In genomic region chr1:23478896-23479790, GRCh38 we compare ENCODE assay signal across 11 cellular contexts. TPM values are rescaled to one million over a fixed set of nuclear protein-coding genes. Genes with fewer than 3 reads are reported as not detected.
DNase-seq lines count a peak whose midpoint lies in the region; ATAC-seq, FAIRE-seq and TF ChIP-seq lines count a peak whose summit lies in the region.
"Had no signal": no experiment of that assay in that cellular context is flagged by ENCODE, and none has a peak within 500 bp of the region (broad histone marks: within the 10 kb centered on the region; RNA-seq: fewer than 3 reads in every experiment).

No MANE protein-coding gene starts in this region.

- H3K27ac ChIP-seq in GM23248 (peak overlapping the region; percentile 34; the same call in 1 of the 2 replicates), astrocyte (ENCODE audit: low read depth, low read length) (no peak overlapping the region)
- no peak overlapping the region for H3K27ac ChIP-seq in naive thymus-derived CD4-positive, alpha-beta T cell (ENCODE audit: low read depth, low read length)

- H3K9me3 Mint-ChIP-seq in astrocyte (ENCODE audit: unreplicated experiment), result no peaks in the 10 kb centered on the region
- no peaks in the 10 kb centered on the region for H3K9me3 Mint-ChIP-seq in activated T-helper 17 cell treated with anti-CD3 and anti-CD28 coated beads, Interleukin-2, amount 50 U/mL, for 72 hours
- H3K9me3 Mint-ChIP-seq in naive thymus-derived CD4-positive, alpha-beta T cell, result no peaks in the 10 kb centered on the region
- H3K9me3 Mint-ChIP-seq: HFFc6 had no signal

- peaks cover 9% of the 10 kb centered on the region for H3K36me3 Mint-ChIP-seq in astrocyte (ENCODE audit: low read depth, unreplicated experiment)
- no peaks in the 10 kb centered on the region for H3K36me3 Mint-ChIP-seq in activated T-helper 17 cell treated with anti-CD3 and anti-CD28 coated beads, Interleukin-2, amount 50 U/mL, for 72 hours (ENCODE audit: low read depth)
- H3K36me3 Mint-ChIP-seq in naive thymus-derived CD4-positive, alpha-beta T cell, result no peaks in the 10 kb centered on the region

- peak overlapping the region; percentile 28; the same call in 1 of the 2 replicates for H2AFZ ChIP-seq in GM23248
- no peak overlapping the region for H2AFZ ChIP-seq in astrocyte (ENCODE audit: low read depth, low read length)

- H3F3A ChIP-seq in GM23248 (ENCODE audit: insufficient read depth), result peaks cover 31% of the 10 kb centered on the region

- no peaks in the 10 kb centered on the region for H3K9me2 ChIP-seq in GM23248 (ENCODE audit: insufficient read depth)

- peak overlapping the region; percentile 82 for H3K27ac Mint-ChIP-seq in astrocyte (ENCODE audit: unreplicated experiment)
- H3K27ac Mint-ChIP-seq in activated T-helper 17 cell treated with anti-CD3 and anti-CD28 coated beads, Interleukin-2, amount 50 U/mL, for 72 hours, result no peak overlapping the region
- H3K27ac Mint-ChIP-seq in naive thymus-derived CD4-positive, alpha-beta T cell, result no peak overlapping the region
- H3K27ac Mint-ChIP-seq: HFFc6 had no signal

- TF ChIP-seq CTCF in astrocyte (IDR thresholded peaks at IDR 0.05; ENCODE audit: insufficient read depth, low read depth, low read length), result no peak

- CTCF ChIA-PET in naive thymus-derived CD4-positive, alpha-beta T cell (lab: Charles Lee), result no interaction called here

- H3K4me1 ChIP-seq in GM23248 (ENCODE audit: insufficient read depth), result peaks cover 23% of the 10 kb centered on the region
- peaks cover 20% of the 10 kb centered on the region for H3K4me1 ChIP-seq in astrocyte (ENCODE audit: insufficient read depth, low read length)
- peaks cover 8% of the 10 kb centered on the region in 2 donors for H3K4me1 ChIP-seq in naive thymus-derived CD4-positive, alpha-beta T cell (ENCODE audit: control insufficient read depth in 2 of 2, insufficient read depth in 2 of 2, low read length in 2 of 2)

- H3K27me3 Mint-ChIP-seq in astrocyte (ENCODE audit: low read depth, unreplicated experiment), result no peaks in the 10 kb centered on the region
- H3K27me3 Mint-ChIP-seq in activated T-helper 17 cell treated with anti-CD3 and anti-CD28 coated beads, Interleukin-2, amount 50 U/mL, for 72 hours, result peaks cover 26% of the 10 kb centered on the region
- H3K27me3 Mint-ChIP-seq in naive thymus-derived CD4-positive, alpha-beta T cell, result peaks cover 0 to 50% (median 18%) of the 10 kb centered on the region in 5 donors

- H3K4me2 ChIP-seq in GM23248 (ENCODE audit: unreplicated experiment) (peak overlapping the region; percentile 7), astrocyte (ENCODE audit: low read length) (no peak overlapping the region)

- intact Hi-C loops in naive thymus-derived CD4-positive, alpha-beta T cell (cut with micrococcal nuclease), result no loop called here

- no peaks in the 10 kb centered on the region for H3K36me3 ChIP-seq in GM23248 (ENCODE audit: low read depth)
- no peaks in the 10 kb centered on the region for H3K36me3 ChIP-seq in astrocyte (ENCODE audit: insufficient read depth, low read length)
- H3K36me3 ChIP-seq in naive thymus-derived CD4-positive, alpha-beta T cell (ENCODE audit: control insufficient read depth in 2 of 3, insufficient read depth in 3 of 3, low read length in 3 of 3), result no peaks in the 10 kb centered on the region

- no peaks in the 10 kb centered on the region for H4K20me1 ChIP-seq in GM23248 (ENCODE audit: insufficient read depth)
- peaks cover 49% of the 10 kb centered on the region for H4K20me1 ChIP-seq in astrocyte (ENCODE audit: insufficient read depth, low read length)

- H3K9me3 ChIP-seq in GM23248 (ENCODE audit: low read depth) (no peaks in the 10 kb centered on the region), astrocyte (ENCODE audit: insufficient read depth, low read depth, low read length) (no peaks in the 10 kb centered on the region)
- H3K9me3 ChIP-seq in naive thymus-derived CD4-positive, alpha-beta T cell (ENCODE audit: control insufficient read depth in 2 of 3, low read length in 3 of 3), result no peaks in the 10 kb centered on the region

- POLR2A ChIA-PET in naive thymus-derived CD4-positive, alpha-beta T cell (lab: Charles Lee), result no interaction called here

- H3K4me3 Mint-ChIP-seq in astrocyte (ENCODE audit: unreplicated experiment), result no peak overlapping the region
- H3K4me3 Mint-ChIP-seq in activated T-helper 17 cell treated with anti-CD3 and anti-CD28 coated beads, Interleukin-2, amount 50 U/mL, for 72 hours, result no peak overlapping the region
- H3K4me3 Mint-ChIP-seq in naive thymus-derived CD4-positive, alpha-beta T cell, result no peak overlapping the region
- H3K4me3 Mint-ChIP-seq: HFFc6 had no signal

- DNase-seq in GM23248 (peak; percentile 70), astrocyte (ENCODE audit: low read depth) (peak; percentile 78), iPS-NIHi11 (ENCODE audit: low spot score) (peak; percentile 61), skeletal muscle cell (ENCODE audit: low read depth) (peak; percentile 66), activated gamma-delta T cell treated with Interleukin-2 at 50 U/mL for 16 hours (no peak)
- no peak for DNase-seq in naive thymus-derived CD4-positive, alpha-beta T cell
- DNase-seq: central memory CD4-positive, alpha-beta T cell; HFFc6; MM.1S had no signal

- H3K4me3 ChIP-seq in GM23248, result no peak overlapping the region
- H3K4me3 ChIP-seq in astrocyte (ENCODE audit: insufficient read depth, low read depth, low read length), result no peak overlapping the region
- H3K4me3 ChIP-seq in skeletal muscle cell (ENCODE audit: low read depth, low read length), result no peak overlapping the region
- no peak overlapping the region for H3K4me3 ChIP-seq in naive thymus-derived CD4-positive, alpha-beta T cell (ENCODE audit: low read length)

- in situ Hi-C loops in GM23248 (cut with MboI), result no loop called here

- H3K27me3 ChIP-seq in GM23248 (replicated peaks; ENCODE audit: insufficient read depth) (no peaks in the 10 kb centered on the region), astrocyte (ENCODE audit: insufficient read depth, low read length) (no peaks in the 10 kb centered on the region)
- H3K27me3 ChIP-seq in naive thymus-derived CD4-positive, alpha-beta T cell (ENCODE audit: control insufficient read depth in 2 of 2, insufficient read depth in 2 of 2, low read length in 2 of 2), result no peaks in the 10 kb centered on the region

- no peak for FAIRE-seq in astrocyte (lab: Jason Lieb, UNC)

- H3K79me2 ChIP-seq in GM23248 (ENCODE audit: insufficient read depth) (peaks cover 30% of the 10 kb centered on the region), astrocyte (ENCODE audit: insufficient read depth, low read length) (peaks cover 10% of the 10 kb centered on the region)

- H3K4me1 Mint-ChIP-seq in astrocyte (ENCODE audit: low read depth, unreplicated experiment), result peaks cover 26% of the 10 kb centered on the region
- H3K4me1 Mint-ChIP-seq in activated T-helper 17 cell treated with anti-CD3 and anti-CD28 coated beads, Interleukin-2, amount 50 U/mL, for 72 hours, result peaks cover 7% of the 10 kb centered on the region
- peaks cover 7 to 19% (median 8%) of the 10 kb centered on the region in 7 donors for H3K4me1 Mint-ChIP-seq in naive thymus-derived CD4-positive, alpha-beta T cell

- ATAC-seq in activated T-helper 17 cell treated with anti-CD3 and anti-CD28 coated beads, Interleukin-2, amount 50 U/mL, for 72 hours (replicated peaks), result no peak
- ATAC-seq in naive thymus-derived CD4-positive, alpha-beta T cell, result no peak
- ATAC-seq in GM18511 (IDR thresholded peaks at IDR 0.05; ENCODE audit: unreplicated experiment), result no peak

- H3K9ac ChIP-seq in GM23248 (peak overlapping the region; percentile 37; the same call in 1 of the 2 replicates), astrocyte (ENCODE audit: low read length) (no peak overlapping the region)

- 46 to 50% methylated on average over 9 of the region's 9 CpGs for WGBS in GM23248 (ENCODE audit: low coverage in 1 of 2, low lambda C conversion rate in 2 of 2, missing lambda C conversion rate in 2 of 2), 2 experiments

RNA-seq across cellular contexts. Expression of gene ASAP3, which starts 4.8 kb away (rescaled TPM):
- 27.3 and 37.1 TPM in 2 replicates for total RNA-seq in GM23248 (2014; rRNA removed; shearing (Covaris generic))
- 13.9 and 14.1 TPM in 2 replicates for polyA plus RNA-seq in GM23248 (2016; fragmentation: Nextera tagmentation; extraction: Ambion mirVana)
- total RNA-seq in astrocyte, result 32.1 and 33.5 TPM in 2 replicates
- total RNA-seq in activated T-helper 17 cell treated with anti-CD3 and anti-CD28 coated beads, Interleukin-2, amount 50 U/mL, for 72 hours, result 1 to 10 TPM in 1 of 2 donors, under 1 TPM in 1; 0.37 to 1.0 TPM
- total RNA-seq in naive thymus-derived CD4-positive, alpha-beta T cell, result 1 to 10 TPM in 4 of 5 experiments, under 1 TPM in 1; 0.12 to 8.8 (median 1.7) TPM
- polyA plus RNA-seq in naive thymus-derived CD4-positive, alpha-beta T cell, result under 1 TPM; 0.26 to 0.47 TPM

RNA-seq across cellular contexts. Expression of gene E2F2, which starts 51.9 kb away (rescaled TPM):
- 1.1 and 1.2 TPM in 2 replicates for total RNA-seq in GM23248 (2014; rRNA removed; shearing (Covaris generic))
- 0.20 and 0.51 TPM in 2 replicates for polyA plus RNA-seq in GM23248 (2016; fragmentation: Nextera tagmentation; extraction: Ambion mirVana)
- 0.11 TPM in 1 of 2 replicates, not detected in the other for total RNA-seq in astrocyte
- total RNA-seq in activated T-helper 17 cell treated with anti-CD3 and anti-CD28 coated beads, Interleukin-2, amount 50 U/mL, for 72 hours, result 10 to 100 TPM; 13.0 to 24.1 TPM
- 10 to 100 TPM in 1 of 5 experiments, 1 to 10 TPM in 1, under 1 TPM in 2, not detected in 1; 0.14 to 65.7 (median 2.5) TPM for total RNA-seq in naive thymus-derived CD4-positive, alpha-beta T cell
- polyA plus RNA-seq in naive thymus-derived CD4-positive, alpha-beta T cell, result not detected

RNA-seq across cellular contexts. Expression of gene TCEA3, which starts 54.6 kb away (rescaled TPM):
- 9.2 and 16.3 TPM in 2 replicates for total RNA-seq in GM23248 (2014; rRNA removed; shearing (Covaris generic))
- polyA plus RNA-seq in GM23248 (2016; fragmentation: Nextera tagmentation; extraction: Ambion mirVana), result 21.3 and 23.2 TPM in 2 replicates
- total RNA-seq in astrocyte, result 3.3 and 3.4 TPM in 2 replicates
- 10 to 100 TPM in 1 of 2 donors, 1 to 10 TPM in 1; 1.3 to 33.2 TPM for total RNA-seq in activated T-helper 17 cell treated with anti-CD3 and anti-CD28 coated beads, Interleukin-2, amount 50 U/mL, for 72 hours
- total RNA-seq in naive thymus-derived CD4-positive, alpha-beta T cell, result 10 to 100 TPM; 20.2 to 59.2 (median 49.3) TPM
- polyA plus RNA-seq in naive thymus-derived CD4-positive, alpha-beta T cell, result 10 to 100 TPM; 34.4 to 57.2 TPM

Comparison
In these comparisons a context has a peak if more than half of its experiments do, and no peak if none do; other contexts are left out.
1. DNase-seq: peak in GM23248 (single experiment), astrocyte (single experiment), iPS-NIHi11 (single experiment) and skeletal muscle cell (single experiment); none in naive thymus-derived CD4-positive, alpha-beta T cell (0 of 9) and activated gamma-delta T cell treated with Interleukin-2 at 50 U/mL for 16 hours (single experiment).